8 cellular contexts compared by ENCODE assay signal in genomic region chr2:237715459-237715947, GRCh38.
DNase-seq lines count a peak whose midpoint lies in the region; ATAC-seq and TF ChIP-seq lines count a peak whose summit lies in the region.

No MANE protein-coding gene starts in this region.

- peak overlapping the region; percentile 71 to 72 for H3K27ac ChIP-seq in mucosa of rectum (ENCODE audit: low read depth in 2 of 2, low read length in 2 of 2)
- H3K27ac ChIP-seq in upper lobe of right lung, result peak overlapping the region; percentile 64

- DNase-seq in activated CD8-positive, alpha-beta memory T cell treated with anti-CD3 and anti-CD28 coated beads, Interleukin-2, amount 10 ng/mL, durations not matched to agents 7 days and 5 days, result peak; percentile 34
- no peak for DNase-seq in activated CD8-positive, alpha-beta memory T cell treated with anti-CD3 and anti-CD28 coated beads, Interleukin-2, amount 50 U/mL, for 4 hours
- DNase-seq in ecto neural progenitor cell (ENCODE audit: low spot score) (peak; percentile 46), upper lobe of right lung (no peak), GM20000 (ENCODE audit: low spot score) (no peak)
- DNase-seq in stimulated activated naive CD4-positive, alpha-beta T cell treated with Interleukin-2 at 50 U/mL for 16 hours (lab: John Stamatoyannopoulos, UW), result no peak

- ATAC-seq in activated CD8-positive, alpha-beta memory T cell treated with anti-CD3 and anti-CD28 coated beads, Interleukin-2, amount 10 ng/mL, durations not matched to agents 7 days and 5 days, result no peak
- ATAC-seq in upper lobe of right lung (peak; percentile 83), GM18909 (IDR thresholded peaks at IDR 0.05; ENCODE audit: poor library complexity, unreplicated experiment) (no peak)

- H3K4me1 Mint-ChIP-seq in activated CD8-positive, alpha-beta memory T cell treated with anti-CD3 and anti-CD28 coated beads, Interleukin-2, amount 10 ng/mL, durations not matched to agents 7 days and 5 days, result peaks cover 29% of the 10 kb centered on the region

- intact Hi-C loops in upper lobe of right lung (cut with DNase I), result no loop called here

- no peaks in the 10 kb centered on the region for H3K9me3 Mint-ChIP-seq in activated CD8-positive, alpha-beta memory T cell treated with anti-CD3 and anti-CD28 coated beads, Interleukin-2, amount 10 ng/mL, durations not matched to agents 7 days and 5 days (ENCODE audit: low read depth)

- no peak for TF ChIP-seq CTCF in upper lobe of right lung (IDR thresholded peaks at IDR 0.05)
- TF ChIP-seq CTCF in GM20000 (IDR thresholded peaks at IDR 0.05; ENCODE audit: extremely low read depth, missing control alignments), result no peak

- peak overlapping the region; percentile 53 to 65 for H3K4me3 ChIP-seq in mucosa of rectum (ENCODE audit: low read length in 2 of 2)
- no peak overlapping the region for H3K4me3 ChIP-seq in upper lobe of right lung

- no peaks in the 10 kb centered on the region for H3K27me3 Mint-ChIP-seq in activated CD8-positive, alpha-beta memory T cell treated with anti-CD3 and anti-CD28 coated beads, Interleukin-2, amount 10 ng/mL, durations not matched to agents 7 days and 5 days

- H3K36me3 ChIP-seq in mucosa of rectum (ENCODE audit: control insufficient read depth in 2 of 2, insufficient read depth in 2 of 2, low read length in 2 of 2) (peaks cover 16 to 29% of the 10 kb centered on the region in 2 donors), upper lobe of right lung (peaks cover 33% of the 10 kb centered on the region)

- no peaks in the 10 kb centered on the region for H3K9me3 ChIP-seq in mucosa of rectum (ENCODE audit: control insufficient read depth in 2 of 2, low read length in 2 of 2)
- H3K9me3 ChIP-seq in upper lobe of right lung, result no peaks in the 10 kb centered on the region

- H3K4me1 ChIP-seq in mucosa of rectum (ENCODE audit: control insufficient read depth in 2 of 2, insufficient read depth in 2 of 2, low read length in 2 of 2) (peaks cover 19 to 21% of the 10 kb centered on the region in 2 donors), upper lobe of right lung (peaks cover 26% of the 10 kb centered on the region)

- peak overlapping the region; percentile 26 to 41 for H3K9ac ChIP-seq in mucosa of rectum (ENCODE audit: low read depth in 1 of 2, low read length in 2 of 2)

- no peaks in the 10 kb centered on the region for H3K27me3 ChIP-seq in mucosa of rectum (ENCODE audit: control insufficient read depth in 2 of 2, insufficient read depth in 2 of 2, low read length in 2 of 2)
- no peaks in the 10 kb centered on the region for H3K27me3 ChIP-seq in upper lobe of right lung

- CTCF ChIA-PET in activated CD8-positive, alpha-beta memory T cell treated with anti-CD3 and anti-CD28 coated beads, Interleukin-2, amount 10 ng/mL, durations not matched to agents 7 days and 5 days (lab: Charles Lee), result interaction anchor here (1.3 to 1.9 kb wide), 4 partner anchors 10 to 42 kb away, joined by 3 to 5 read pairs (median 4); no protein-coding TSS in a partner anchor

- no peak overlapping the region for H3K4me3 Mint-ChIP-seq in activated CD8-positive, alpha-beta memory T cell treated with anti-CD3 and anti-CD28 coated beads, Interleukin-2, amount 10 ng/mL, durations not matched to agents 7 days and 5 days

- peaks cover 22% of the 10 kb centered on the region for H3K36me3 Mint-ChIP-seq in activated CD8-positive, alpha-beta memory T cell treated with anti-CD3 and anti-CD28 coated beads, Interleukin-2, amount 10 ng/mL, durations not matched to agents 7 days and 5 days

- no peak overlapping the region for H3K27ac Mint-ChIP-seq in activated CD8-positive, alpha-beta memory T cell treated with anti-CD3 and anti-CD28 coated beads, Interleukin-2, amount 10 ng/mL, durations not matched to agents 7 days and 5 days

Comparison
In these comparisons a context has a peak if more than half of its experiments do, and no peak if none do; other contexts are left out.
1. DNase-seq: peak in activated CD8-positive, alpha-beta memory T cell treated with anti-CD3 and anti-CD28 coated beads, Interleukin-2, amount 10 ng/mL, durations not matched to agents 7 days and 5 days (single experiment) and ecto neural progenitor cell (single experiment); none in activated CD8-positive, alpha-beta memory T cell treated with anti-CD3 and anti-CD28 coated beads, Interleukin-2, amount 50 U/mL, for 4 hours (single experiment), upper lobe of right lung (single experiment), GM20000 (single experiment) and stimulated activated naive CD4-positive, alpha-beta T cell treated with Interleukin-2 at 50 U/mL for 16 hours (single experiment).